In the genomic region with DNA sequence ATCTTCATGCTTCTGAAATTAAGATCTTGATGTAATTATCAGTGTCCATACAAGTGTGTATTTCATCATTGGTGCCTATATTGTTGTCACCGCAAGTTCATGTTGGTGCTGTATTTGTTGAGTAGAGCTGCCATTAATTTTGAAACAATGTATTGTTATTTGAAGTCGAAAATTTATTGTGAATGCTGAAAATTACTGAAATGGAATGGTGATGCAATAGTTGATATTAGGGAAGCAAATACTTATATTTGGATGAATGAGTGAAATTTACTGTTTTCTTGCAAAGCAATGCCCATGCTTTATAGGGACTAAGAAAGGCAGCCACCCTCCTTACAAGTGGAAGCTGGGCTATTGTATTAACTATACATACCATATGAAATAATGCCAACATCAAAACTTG, we compare ENCODE assay signal across 34 cellular contexts.
"Had no signal": no experiment of that assay in that cellular context is flagged by ENCODE, and none has a peak within 500 bp of the region (broad histone marks: within the 10 kb centered on the region; RNA-seq: fewer than 3 reads in every experiment).

No MANE protein-coding gene starts in this region.

- H3K27me3 ChIP-seq: MG63 had no signal

- H3K9me3 ChIP-seq: MG63 had no signal

- DNase-seq: Karpas-422, Kasumi-1, MG63, MM.1S, MV-4-11, NCI-H1048, NCI-H1092, NCI-H1092 treated with DMSO at 0.1 percent for 48 hours, NCI-H1105, NCI-H1105 treated with DMSO at 0.1 percent for 48 hours, NCI-H1417, NCI-H1417 treated with DMSO at 0.1 percent for 48 hours, NCI-H1436, NCI-H1436 treated with DMSO at 0.1 percent for 48 hours, NCI-H146, NCI-H1694, NCI-H1694 treated with DMSO at 0.1 percent for 48 hours, NCI-H187, NCI-H187 treated with DMSO at 0.1 percent for 48 hours, NCI-H1930, NCI-H2029, NCI-H2029 treated with DMSO at 0.1 percent for 48 hours, NCI-H2081, NCI-H2081 treated with DMSO at 0.1 percent for 48 hours, NCI-H2107, NCI-H2171, NCI-H2171 treated with DMSO at 0.1 percent for 48 hours, NCI-H2227 treated with DMSO at 0.1 percent for 48 hours, NCI-H226, NCI-H345, NCI-H446, NCI-H446 treated with DMSO at 0.1 percent for 48 hours, NCI-H510A, NCI-H510A treated with DMSO at 0.1 percent for 48 hours had no signal

- H3K4me3 ChIP-seq: MG63 had no signal

- H3K36me3 ChIP-seq: MG63 had no signal
